Comparison of ENCODE assay signal across 1 cellular context in genomic region chr10:124285587-124286527, GRCh38.
TF ChIP-seq lines count a peak whose summit lies in the region.

No MANE protein-coding gene starts in this region.

TF ChIP-seq in GM12878, 131 proteins besides CTCF, POLR2A, EP300 and RAD21 (continued from another document and continues in another):
- TF ChIP-seq ZBTB11 (CRISPR knock-in tag; IDR thresholded peaks at IDR 0.05): no peak
- no peak for TF ChIP-seq POLR2AphosphoS5 (IDR thresholded peaks at IDR 0.05; ENCODE audit: low read length)
- TF ChIP-seq SMC3 (IDR thresholded peaks at IDR 0.05; ENCODE audit: borderline replicate concordance, low read length): no peak
- 0 out of 2 replicates have a peak, but pooled peaks have one; percentile 20 for TF ChIP-seq DPF2 (IDR thresholded peaks at IDR 0.05)
- no peak for TF ChIP-seq KLF5 (IDR thresholded peaks at IDR 0.05; ENCODE audit: partially characterized antibody)
- TF ChIP-seq ZNF622 (IDR thresholded peaks at IDR 0.05): no peak
- no peak for TF ChIP-seq NFXL1 (IDR thresholded peaks at IDR 0.05; ENCODE audit: borderline replicate concordance)
- peak; percentile 71; the same call in 1 of the 2 replicates for TF ChIP-seq TBL1XR1 (IDR thresholded peaks at IDR 0.05; ENCODE audit: low read depth, low read length)
- TF ChIP-seq ZNF592 (IDR thresholded peaks at IDR 0.05): no peak
- TF ChIP-seq TAF1 (IDR thresholded peaks at IDR 0.05; ENCODE audit: borderline replicate concordance, low read depth, low read length): no peak
- TF ChIP-seq GATAD2B (conservative IDR thresholded peaks at IDR 0.05; ENCODE audit: low read depth): peak; percentile 92; the same call in 1 of the 2 replicates
- no peak; the same call in 2 of the 3 replicates for TF ChIP-seq POU2F2 (IDR thresholded peaks at IDR 0.05; ENCODE audit: borderline replicate concordance, low read depth, low read length)
- no peak for TF ChIP-seq CHD4 (IDR thresholded peaks at IDR 0.05)
- TF ChIP-seq WRNIP1 (IDR thresholded peaks at IDR 0.05; ENCODE audit: borderline replicate concordance, low read depth, low read length): no peak
- TF ChIP-seq FOS (IDR thresholded peaks at IDR 0.05; ENCODE audit: borderline replicate concordance, extremely low read depth, insufficient read length): no peak
- TF ChIP-seq PML (IDR thresholded peaks at IDR 0.05; ENCODE audit: low read length): no peak
- TF ChIP-seq E2F4 (IDR thresholded peaks at IDR 0.05; ENCODE audit: low read depth, low read length): no peak
- TF ChIP-seq MEF2A (IDR thresholded peaks at IDR 0.05; ENCODE audit: insufficient read depth, low read depth, low read length): peak; percentile 85
- no peak for TF ChIP-seq CEBPZ (IDR thresholded peaks at IDR 0.05; ENCODE audit: low read depth, low read length)
- peak; percentile 79 for TF ChIP-seq ATF2 (IDR thresholded peaks at IDR 0.05; ENCODE audit: low read length)
- TF ChIP-seq ELK1 (IDR thresholded peaks at IDR 0.05; ENCODE audit: low read depth, low read length): peak; percentile 75
- TF ChIP-seq POLR2AphosphoS2 (IDR thresholded peaks at IDR 0.05; ENCODE audit: low read depth, low read length): no peak
- peak; percentile 75 for TF ChIP-seq SKIL (IDR thresholded peaks at IDR 0.05; ENCODE audit: low read depth, poor library complexity, severe bottlenecking)
- no peak for TF ChIP-seq CBFB (IDR thresholded peaks at IDR 0.05; ENCODE audit: low read depth)
- no peak for TF ChIP-seq CHD1 (IDR thresholded peaks at IDR 0.05; ENCODE audit: low read depth, low read length)
- TF ChIP-seq KAT2A (conservative IDR thresholded peaks at IDR 0.05; ENCODE audit: control insufficient read depth, low read depth, low read length): no peak
- no peak for TF ChIP-seq JUND (IDR thresholded peaks at IDR 0.05; ENCODE audit: low read depth, low read length)
- TF ChIP-seq YBX1 (IDR thresholded peaks at IDR 0.05): no peak
- no peak; the same call in 1 of the 2 replicates for TF ChIP-seq TCF7 (IDR thresholded peaks at IDR 0.05; ENCODE audit: borderline replicate concordance)
- TF ChIP-seq SMAD1 (IDR thresholded peaks at IDR 0.05; ENCODE audit: low read depth, partially characterized antibody): no peak
- TF ChIP-seq RB1 (IDR thresholded peaks at IDR 0.05; ENCODE audit: borderline replicate concordance): no peak; the same call in 1 of the 2 replicates
- TF ChIP-seq HCFC1 (IDR thresholded peaks at IDR 0.05; ENCODE audit: low read length): no peak
- TF ChIP-seq CHD2 (IDR thresholded peaks at IDR 0.05; ENCODE audit: borderline replicate concordance, low read depth, low read length): peak; percentile 63; the same call in 1 of the 2 replicates
- TF ChIP-seq IKZF2 (IDR thresholded peaks at IDR 0.05): peak; percentile 80 to 86
- TF ChIP-seq MEF2B (IDR thresholded peaks at IDR 0.05; ENCODE audit: partially characterized antibody, poor library complexity, severe bottlenecking): peak; percentile 100
- TF ChIP-seq SREBF1 (IDR thresholded peaks at IDR 0.05; ENCODE audit: low read length): no peak
- no peak for TF ChIP-seq SMAD5 (IDR thresholded peaks at IDR 0.05; ENCODE audit: low read depth)
- no peak for TF ChIP-seq ASH2L (IDR thresholded peaks at IDR 0.05; ENCODE audit: borderline replicate concordance, low read depth)
- no peak for TF ChIP-seq NR2C2 (IDR thresholded peaks at IDR 0.05; ENCODE audit: borderline replicate concordance, control insufficient read depth, insufficient read length, low read depth)
- no peak for TF ChIP-seq PAX8 (IDR thresholded peaks at IDR 0.05)
- TF ChIP-seq ZNF24 (IDR thresholded peaks at IDR 0.05): peak; percentile 46; the same call in 1 of the 2 replicates
- no peak for TF ChIP-seq FOXK2 (IDR thresholded peaks at IDR 0.05)
- no peak for TF ChIP-seq CBX5 (IDR thresholded peaks at IDR 0.05; ENCODE audit: low read depth)
- peak; percentile 63; the same call in 1 of the 2 replicates for TF ChIP-seq MXI1 (IDR thresholded peaks at IDR 0.05; ENCODE audit: low read depth, low read length)
- TF ChIP-seq NRF1 (conservative IDR thresholded peaks at IDR 0.05; ENCODE audit: low read depth, low read length): no peak
- TF ChIP-seq BRCA1 (IDR thresholded peaks at IDR 0.05; ENCODE audit: low read depth, low read length): no peak
- TF ChIP-seq NR2C1 (IDR thresholded peaks at IDR 0.05): no peak
